Comparison of ENCODE assay signal across 13 cellular contexts in the genomic region with DNA sequence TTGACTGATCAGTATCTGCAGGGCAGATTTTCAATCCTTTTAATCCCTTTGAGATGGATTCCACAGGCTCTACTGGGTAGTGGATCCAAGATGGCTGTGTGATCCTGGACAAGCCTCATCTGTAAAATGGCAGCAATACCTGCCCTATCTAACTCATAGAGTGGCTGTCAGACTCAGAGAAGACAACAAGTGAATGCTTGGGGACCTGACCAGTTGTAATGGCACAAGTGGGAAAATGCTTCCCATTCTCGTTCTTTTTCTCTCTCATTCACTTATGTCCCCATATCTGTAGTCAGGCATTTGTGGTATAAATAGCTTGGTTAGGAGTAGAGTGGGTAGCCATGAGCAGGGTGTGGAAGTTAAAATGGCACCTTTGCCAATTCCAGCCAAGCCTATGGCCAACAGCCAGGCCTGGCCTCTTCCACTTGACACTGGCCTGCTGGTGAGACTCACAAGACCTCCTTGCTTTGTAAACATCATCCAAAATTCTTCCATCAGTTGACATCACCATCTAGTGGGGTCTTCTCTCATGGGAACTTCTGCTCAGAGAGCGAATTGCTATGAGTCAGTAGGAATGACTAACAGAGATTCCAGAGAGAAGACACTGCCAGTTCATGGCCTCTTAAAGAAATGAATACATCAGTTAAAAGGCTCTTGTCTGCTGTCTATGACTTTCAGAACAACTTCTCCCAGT.
DNase-seq lines count a peak whose midpoint lies in the region; ATAC-seq, FAIRE-seq and TF ChIP-seq lines count a peak whose summit lies in the region.
"Had no signal": no experiment of that assay in that cellular context is flagged by ENCODE, and none has a peak within 500 bp of the region (broad histone marks: within the 10 kb centered on the region; RNA-seq: fewer than 3 reads in every experiment).

No MANE protein-coding gene starts in this region.

- ATAC-seq in GM19452 (IDR thresholded peaks at IDR 0.05; ENCODE audit: unreplicated experiment): peak; percentile 25
- ATAC-seq in HG03432 (IDR thresholded peaks at IDR 0.05; ENCODE audit: unreplicated experiment): peak; percentile 27
- ATAC-seq in stimulated activated effector memory CD8-positive, alpha-beta T cell treated with anti-CD3 and anti-CD28 coated beads, Interleukin-12 subunit alpha, Interleukin-12 subunit beta, amount 100 ng/mL, for 72 hours: peak; percentile 20

- no peaks in the 10 kb centered on the region for H3K9me3 ChIP-seq in adrenal gland (replicated peaks in 1 of 3)
- H3K9me3 ChIP-seq: SJCRH30 had no signal

- H3K4me3 Mint-ChIP-seq in stimulated activated effector memory CD8-positive, alpha-beta T cell treated with anti-CD3 and anti-CD28 coated beads, Interleukin-12 subunit alpha, Interleukin-12 subunit beta, amount 100 ng/mL, for 72 hours: no peak overlapping the region

- no peaks in the 10 kb centered on the region for H3K4me1 Mint-ChIP-seq in stimulated activated effector memory CD8-positive, alpha-beta T cell treated with anti-CD3 and anti-CD28 coated beads, Interleukin-12 subunit alpha, Interleukin-12 subunit beta, amount 100 ng/mL, for 72 hours

- no peaks in the 10 kb centered on the region for H3K27me3 ChIP-seq in bronchial epithelial cell (ENCODE audit: control insufficient read depth, insufficient read depth, low read length)
- H3K27me3 ChIP-seq in adrenal gland: no peaks in the 10 kb centered on the region
- H3K27me3 ChIP-seq: SJCRH30 had no signal

- H3K36me3 ChIP-seq in bronchial epithelial cell (ENCODE audit: control insufficient read depth, insufficient read depth, low read length) (no peaks in the 10 kb centered on the region), adrenal gland (replicated peaks in 1 of 2) (no peaks in the 10 kb centered on the region)
- H3K36me3 ChIP-seq: SJCRH30, stomach had no signal

- H3K4me3 ChIP-seq in bronchial epithelial cell (ENCODE audit: low read depth, low read length) (no peak overlapping the region), adrenal gland (no peak overlapping the region)
- H3K4me3 ChIP-seq: SJCRH30, stomach had no signal

- intact Hi-C loops in adrenal gland (cut with DNase I): no loop called here

- TF ChIP-seq CTCF in bronchial epithelial cell (IDR thresholded peaks at IDR 0.05; ENCODE audit: insufficient read depth, low read length, severe bottlenecking) (no peak), adrenal gland (IDR thresholded peaks at IDR 0.05) (no peak)

- H3K27ac ChIP-seq in adrenal gland: no peak overlapping the region
- H3K27ac ChIP-seq: SJCRH30, stomach had no signal

- H3K4me1 ChIP-seq in adrenal gland (replicated peaks in 1 of 2): no peaks in the 10 kb centered on the region
- H3K4me1 ChIP-seq: SJCRH30, stomach had no signal

- H3K36me3 Mint-ChIP-seq in stimulated activated effector memory CD8-positive, alpha-beta T cell treated with anti-CD3 and anti-CD28 coated beads, Interleukin-12 subunit alpha, Interleukin-12 subunit beta, amount 100 ng/mL, for 72 hours: no peaks in the 10 kb centered on the region

- no peak for FAIRE-seq in bronchial epithelial cell (lab: Jason Lieb, UNC)

- DNase-seq in bronchial epithelial cell (ENCODE audit: low read depth) (peak; percentile 50), adrenal gland (no peak)
- no peak for DNase-seq in stimulated activated effector memory CD8-positive, alpha-beta T cell treated with anti-CD3 and anti-CD28 coated beads, Interleukin-12 subunit alpha, Interleukin-12 subunit beta, amount 100 ng/mL, for 72 hours (ENCODE audit: low spot score in 2 of 2)
- no peak for DNase-seq in activated CD4-positive, alpha-beta T cell treated with anti-CD3 and anti-CD28 coated beads for 4 hours
- no peak for DNase-seq in activated naive CD4-positive, alpha-beta T cell treated with anti-CD3 and anti-CD28 coated beads, Interleukin-2, amount 50 U/mL, for 16 hours
- DNase-seq: anterior cingulate cortex; glutamatergic neuron; NCI-H187; SJCRH30; stimulated activated CD4-positive, alpha-beta T cell treated with anti-CD3 and anti-CD28 coated beads, Interleukin-12 subunit alpha, Interleukin-12 subunit beta, amount 100 ng/mL, for 4 hours; stomach had no signal

- 69 to 76% (median 75%) methylated on average over 2 of the region's 2 CpGs for WGBS in adrenal gland, 4 donors

- no peak for TF ChIP-seq POLR2A in adrenal gland (IDR thresholded peaks at IDR 0.05)

- H3K27ac Mint-ChIP-seq in stimulated activated effector memory CD8-positive, alpha-beta T cell treated with anti-CD3 and anti-CD28 coated beads, Interleukin-12 subunit alpha, Interleukin-12 subunit beta, amount 100 ng/mL, for 72 hours: no peak overlapping the region

- peaks cover 3% of the 10 kb centered on the region for H3K9me3 Mint-ChIP-seq in stimulated activated effector memory CD8-positive, alpha-beta T cell treated with anti-CD3 and anti-CD28 coated beads, Interleukin-12 subunit alpha, Interleukin-12 subunit beta, amount 100 ng/mL, for 72 hours
